ENCODE assay signal across 18 cellular contexts in genomic region chr9:37341704-37342103, GRCh38.
"Had no signal": no experiment of that assay in that cellular context is flagged by ENCODE, and none has a peak within 500 bp of the region (broad histone marks: within the 10 kb centered on the region; RNA-seq: fewer than 3 reads in every experiment).

No MANE protein-coding gene starts in this region.

- H3K4me1 ChIP-seq: heart left ventricle, psoas muscle, right lobe of liver, tibial artery, upper lobe of left lung, uterus had no signal

- H3K36me3 Mint-ChIP-seq: stimulated activated effector memory CD8-positive, alpha-beta T cell treated with anti-CD3 and anti-CD28 coated beads, Interleukin-12 subunit alpha, Interleukin-12 subunit beta, amount 100 ng/mL, for 72 hours had no signal

- H3K27ac Mint-ChIP-seq: nephron; stimulated activated effector memory CD8-positive, alpha-beta T cell treated with anti-CD3 and anti-CD28 coated beads, Interleukin-12 subunit alpha, Interleukin-12 subunit beta, amount 100 ng/mL, for 72 hours; stimulated activated naive CD8-positive, alpha-beta T cell treated with anti-CD3 and anti-CD28 coated beads, Interleukin-15, Interleukin-2, amounts not matched to agents 100 ng/mL and 50 ng/mL, for 24 hours had no signal

- H3K4me1 Mint-ChIP-seq: nephron; stimulated activated effector memory CD8-positive, alpha-beta T cell treated with anti-CD3 and anti-CD28 coated beads, Interleukin-12 subunit alpha, Interleukin-12 subunit beta, amount 100 ng/mL, for 72 hours had no signal

- H3K27ac ChIP-seq: dorsolateral prefrontal cortex, heart left ventricle, psoas muscle, right lobe of liver, tibial artery, upper lobe of left lung, uterus had no signal

- H3K4me3 ChIP-seq: dorsolateral prefrontal cortex, heart left ventricle, psoas muscle, right lobe of liver, tibial artery, upper lobe of left lung, uterus had no signal

- H3K9me3 ChIP-seq: heart left ventricle, psoas muscle, right lobe of liver, tibial artery, upper lobe of left lung, uterus had no signal

- H3K4me3 Mint-ChIP-seq: naive B cell; nephron; stimulated activated effector memory CD8-positive, alpha-beta T cell treated with anti-CD3 and anti-CD28 coated beads, Interleukin-12 subunit alpha, Interleukin-12 subunit beta, amount 100 ng/mL, for 72 hours; stimulated activated naive CD8-positive, alpha-beta T cell treated with anti-CD3 and anti-CD28 coated beads, Interleukin-15, Interleukin-2, amounts not matched to agents 100 ng/mL and 50 ng/mL, for 24 hours had no signal

- H3K36me3 ChIP-seq: heart left ventricle, right lobe of liver, tibial artery, upper lobe of left lung, uterus had no signal

- DNase-seq: dorsolateral prefrontal cortex; effector CD8-positive, alpha-beta T cell; heart left ventricle; hypothalamus; kidney glomerular epithelial cell; mesendoderm; naive B cell; psoas muscle; retina; right lobe of liver; stimulated activated CD4-positive, alpha-beta T cell treated with anti-CD3 and anti-CD28 coated beads, Interleukin-4, amount 100 ng/mL, for 1 hour; stimulated activated CD8-positive, alpha-beta memory T cell treated with anti-CD3 and anti-CD28 coated beads, Interleukin-4, amount 100 ng/mL, for 48 hours; tibial artery; upper lobe of left lung; uterus had no signal

- ATAC-seq: heart left ventricle; psoas muscle; right lobe of liver; stimulated activated effector memory CD8-positive, alpha-beta T cell treated with anti-CD3 and anti-CD28 coated beads, Interleukin-12 subunit alpha, Interleukin-12 subunit beta, amount 100 ng/mL, for 72 hours had no signal

- H3K27me3 Mint-ChIP-seq: naive B cell; stimulated activated naive CD8-positive, alpha-beta T cell treated with anti-CD3 and anti-CD28 coated beads, Interleukin-15, Interleukin-2, amounts not matched to agents 100 ng/mL and 50 ng/mL, for 24 hours had no signal

- H3K27me3 ChIP-seq: dorsolateral prefrontal cortex, heart left ventricle, right lobe of liver, tibial artery, upper lobe of left lung, uterus had no signal

- H3K9me3 Mint-ChIP-seq: naive B cell; nephron; stimulated activated effector memory CD8-positive, alpha-beta T cell treated with anti-CD3 and anti-CD28 coated beads, Interleukin-12 subunit alpha, Interleukin-12 subunit beta, amount 100 ng/mL, for 72 hours; stimulated activated naive CD8-positive, alpha-beta T cell treated with anti-CD3 and anti-CD28 coated beads, Interleukin-15, Interleukin-2, amounts not matched to agents 100 ng/mL and 50 ng/mL, for 24 hours had no signal
